Comparison of ENCODE assay signal across 15 cellular contexts in the genomic region with DNA sequence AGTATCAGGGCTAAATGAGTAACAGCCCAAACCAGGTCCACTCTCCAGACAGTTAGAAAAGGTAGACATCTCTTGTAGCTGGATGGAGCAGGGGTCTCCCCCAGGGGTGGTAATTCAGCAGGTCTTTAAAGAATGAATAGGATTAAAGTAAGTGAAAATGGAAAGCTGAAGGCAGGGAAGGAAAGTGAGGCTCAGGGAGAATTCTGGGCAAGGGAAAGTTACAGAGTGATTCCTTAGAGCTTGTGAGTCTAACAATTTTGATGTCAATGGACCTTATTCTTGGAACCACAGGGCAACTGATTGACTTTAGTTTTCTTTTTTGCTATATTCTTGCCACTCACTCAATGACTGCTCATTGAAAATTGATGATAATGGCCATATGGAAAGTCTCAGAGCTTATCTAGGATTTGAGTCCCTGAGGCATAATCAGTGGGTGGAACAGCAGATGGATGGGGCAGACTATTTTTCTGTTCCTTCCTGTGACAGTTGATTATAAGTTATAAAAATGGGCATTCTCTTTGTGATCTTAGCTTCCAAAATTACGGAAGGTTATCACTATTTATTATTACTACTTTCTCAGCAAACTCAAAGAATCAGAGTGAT.
DNase-seq lines count a peak whose midpoint lies in the region; ATAC-seq and TF ChIP-seq lines count a peak whose summit lies in the region.
"Had no signal": no experiment of that assay in that cellular context is flagged by ENCODE, and none has a peak within 500 bp of the region (broad histone marks: within the 10 kb centered on the region; RNA-seq: fewer than 3 reads in every experiment).

No MANE protein-coding gene starts in this region.

- H3K27me3 Mint-ChIP-seq in activated naive CD4-positive, alpha-beta T cell treated with anti-CD3 and anti-CD28 coated beads for 36 hours (ENCODE audit: low read depth), result no peaks in the 10 kb centered on the region
- no peaks in the 10 kb centered on the region for H3K27me3 Mint-ChIP-seq in stimulated activated naive B cell treated with anti-CD40 and anti-IgM and Interleukin-4, amounts not matched to agents 10 μg/mL and 1 μg/mL and 100 μg/mL, for 72 hours
- H3K27me3 Mint-ChIP-seq: activated CD4-positive, alpha-beta memory T cell treated with anti-CD3 and anti-CD28 coated beads for 36 hours had no signal

- 48% methylated on average over 1 of the region's 1 CpG for WGBS in hepatocyte (ENCODE audit: low lambda C conversion rate, missing lambda C conversion rate)

- intact Hi-C loops in activated naive CD4-positive, alpha-beta T cell treated with anti-CD3 and anti-CD28 coated beads for 36 hours (cut with micrococcal nuclease), result loop anchor here (2.0 to 5.0 kb wide), 2 partner anchors 37 to 51 kb away; no protein-coding TSS in a partner anchor

- H3K4me1 Mint-ChIP-seq in activated naive CD4-positive, alpha-beta T cell treated with anti-CD3 and anti-CD28 coated beads for 36 hours (ENCODE audit: low read depth), result peaks cover 50% of the 10 kb centered on the region
- H3K4me1 Mint-ChIP-seq in stimulated activated naive B cell treated with anti-CD40 and anti-IgM and Interleukin-4, amounts not matched to agents 10 μg/mL and 1 μg/mL and 100 μg/mL, for 72 hours, result peaks cover 55 to 87% of the 10 kb centered on the region in 2 donors

- H2AFZ ChIP-seq in hepatocyte, result no peak overlapping the region

- no peaks in the 10 kb centered on the region for H3K9me2 ChIP-seq in hepatocyte (replicated peaks; ENCODE audit: insufficient read depth)

- no peak overlapping the region for H3K4me3 ChIP-seq in hepatocyte

- H3K36me3 Mint-ChIP-seq in activated naive CD4-positive, alpha-beta T cell treated with anti-CD3 and anti-CD28 coated beads for 36 hours (ENCODE audit: low read depth), result no peaks in the 10 kb centered on the region
- H3K36me3 Mint-ChIP-seq in stimulated activated naive B cell treated with anti-CD40 and anti-IgM and Interleukin-4, amounts not matched to agents 10 μg/mL and 1 μg/mL and 100 μg/mL, for 72 hours, result peaks cover 14 to 24% of the 10 kb centered on the region in 2 donors

- no peak overlapping the region for H3K27ac ChIP-seq in hepatocyte

- no peaks in the 10 kb centered on the region for H4K20me1 ChIP-seq in hepatocyte (ENCODE audit: insufficient read depth, poor library complexity, severe bottlenecking)

- TF ChIP-seq CTCF in hepatocyte (IDR thresholded peaks at IDR 0.05; ENCODE audit: poor library complexity), result no peak

- ATAC-seq in stimulated activated naive B cell treated with anti-CD40 and anti-IgM and Interleukin-4, amounts not matched to agents 10 μg/mL and 1 μg/mL and 100 μg/mL, for 72 hours (replicated peaks), result no peak
- ATAC-seq in GM21717 (IDR thresholded peaks at IDR 0.05; ENCODE audit: unreplicated experiment) (no peak), GM18502 (IDR thresholded peaks at IDR 0.05; ENCODE audit: poor library complexity, unreplicated experiment) (no peak)
- ATAC-seq: Panc1 had no signal

- no peak for DNase-seq in activated naive CD4-positive, alpha-beta T cell treated with anti-CD3 and anti-CD28 coated beads for 36 hours
- DNase-seq in activated naive CD4-positive, alpha-beta T cell treated with anti-CD3 and anti-CD28 coated beads, Interleukin-2, amount 50 U/mL, for 16 hours, result no peak
- DNase-seq in NCI-H82 (lab: John Stamatoyannopoulos, UW) (peak; percentile 91), hepatocyte (ENCODE audit: low spot score) (no peak), NCI-H128 (lab: John Stamatoyannopoulos, UW; ENCODE audit: unreplicated experiment) (no peak)
- no peak for DNase-seq in stimulated activated naive B cell treated with anti-CD40 and anti-IgM and Interleukin-4, amounts not matched to agents 10 μg/mL and 1 μg/mL and 100 μg/mL, for 72 hours
- DNase-seq: activated CD4-positive, alpha-beta memory T cell treated with anti-CD3 and anti-CD28 coated beads for 36 hours; DMS53; mammary epithelial cell; NCI-H1048; NCI-H345 had no signal

- CTCF ChIA-PET in activated naive CD4-positive, alpha-beta T cell treated with anti-CD3 and anti-CD28 coated beads for 36 hours (lab: Charles Lee), result interaction anchor here (0.5 to 1.2 kb wide), 2 partner anchors 78 to 136 kb away, joined by 4 read pairs; no protein-coding TSS in a partner anchor

- H3K4me2 ChIP-seq in hepatocyte, result peak overlapping the region; percentile 18

- H3K27ac Mint-ChIP-seq in activated naive CD4-positive, alpha-beta T cell treated with anti-CD3 and anti-CD28 coated beads for 36 hours, result peak overlapping the region; percentile 38
- peak overlapping the region; percentile 31 for H3K27ac Mint-ChIP-seq in stimulated activated naive B cell treated with anti-CD40 and anti-IgM and Interleukin-4, amounts not matched to agents 10 μg/mL and 1 μg/mL and 100 μg/mL, for 72 hours
- H3K27ac Mint-ChIP-seq: activated CD4-positive, alpha-beta memory T cell treated with anti-CD3 and anti-CD28 coated beads for 36 hours; T-helper 1 cell treated with Interleukin-12 subunit alpha and Interleukin-12 subunit beta and Interleukin-4 antibody, amounts not matched to agents 30 μg/mL and 1 μg/mL, for 36 hours had no signal

- H3K4me3 Mint-ChIP-seq in activated naive CD4-positive, alpha-beta T cell treated with anti-CD3 and anti-CD28 coated beads for 36 hours, result no peak overlapping the region
- no peak overlapping the region for H3K4me3 Mint-ChIP-seq in stimulated activated naive B cell treated with anti-CD40 and anti-IgM and Interleukin-4, amounts not matched to agents 10 μg/mL and 1 μg/mL and 100 μg/mL, for 72 hours
- H3K4me3 Mint-ChIP-seq: activated CD4-positive, alpha-beta memory T cell treated with anti-CD3 and anti-CD28 coated beads for 36 hours; T-helper 1 cell treated with Interleukin-12 subunit alpha and Interleukin-12 subunit beta and Interleukin-4 antibody, amounts not matched to agents 30 μg/mL and 1 μg/mL, for 36 hours had no signal

- no peaks in the 10 kb centered on the region for H3K9me3 ChIP-seq in hepatocyte (ENCODE audit: low read depth)

- H3K9me3 Mint-ChIP-seq in activated naive CD4-positive, alpha-beta T cell treated with anti-CD3 and anti-CD28 coated beads for 36 hours, result no peaks in the 10 kb centered on the region
- H3K9me3 Mint-ChIP-seq in stimulated activated naive B cell treated with anti-CD40 and anti-IgM and Interleukin-4, amounts not matched to agents 10 μg/mL and 1 μg/mL and 100 μg/mL, for 72 hours, result peaks cover 0 to 4% of the 10 kb centered on the region in 2 donors
- H3K9me3 Mint-ChIP-seq: activated CD4-positive, alpha-beta memory T cell treated with anti-CD3 and anti-CD28 coated beads for 36 hours; T-helper 1 cell treated with Interleukin-12 subunit alpha and Interleukin-12 subunit beta and Interleukin-4 antibody, amounts not matched to agents 30 μg/mL and 1 μg/mL, for 36 hours had no signal

- peaks cover 95% of the 10 kb centered on the region for H3K79me2 ChIP-seq in hepatocyte

- no peaks in the 10 kb centered on the region for H3K27me3 ChIP-seq in hepatocyte

- H3K4me1 ChIP-seq in hepatocyte (ENCODE audit: insufficient read depth), result peaks cover 25% of the 10 kb centered on the region

- H3K36me3 ChIP-seq in hepatocyte (replicated peaks; ENCODE audit: insufficient read depth, low read depth), result no peaks in the 10 kb centered on the region
